18 cellular contexts compared by ENCODE assay signal in genomic region chr15:44034933-44035624, GRCh38.
A peak's percentile ranks its signal among the peaks of the same experiment; 100 is the strongest.
DNase-seq lines count a peak whose midpoint lies in the region; ATAC-seq and TF ChIP-seq lines count a peak whose summit lies in the region.
"Had no signal": no experiment of that assay in that cellular context is flagged by ENCODE, and none has a peak within 500 bp of the region (broad histone marks: within the 10 kb centered on the region; RNA-seq: fewer than 3 reads in every experiment).

No MANE protein-coding gene starts in this region.

- H3K9me3 Mint-ChIP-seq in activated T-helper 1 cell treated with anti-CD3 and anti-CD28 coated beads, Interleukin-12 subunit alpha, Interleukin-12 subunit beta, Interleukin-2, Interleukin-4 antibody, amounts not matched to agents 30 ng/mL and 10 ng/mL and 1 ng/mL, durations not matched to agents 14 hours and 24 hours and 36 hours, result no peaks in the 10 kb centered on the region

- H3K4me1 ChIP-seq in GM23248 (ENCODE audit: insufficient read depth), result peaks cover 35% of the 10 kb centered on the region
- H3K4me1 ChIP-seq: lower lobe of right lung, pancreas had no signal

- no peak for TF ChIP-seq CTCF in fibroblast of mammary gland (conservative IDR thresholded peaks at IDR 0.05; ENCODE audit: control insufficient read depth, insufficient read depth, low read depth, low read length)

- peaks cover 7% of the 10 kb centered on the region for H3K27me3 Mint-ChIP-seq in activated T-helper 1 cell treated with anti-CD3 and anti-CD28 coated beads, Interleukin-12 subunit alpha, Interleukin-12 subunit beta, Interleukin-2, Interleukin-4 antibody, amounts not matched to agents 30 ng/mL and 10 ng/mL and 1 ng/mL, durations not matched to agents 14 hours and 24 hours and 36 hours (ENCODE audit: insufficient read depth)

- DNase-seq in GM23248, result peak; percentile 92
- DNase-seq in fibroblast of mammary gland (ENCODE audit: low read depth), result peak; percentile 88
- DNase-seq in pulmonary artery endothelial cell (ENCODE audit: low read depth, low spot score), result peak; percentile 69
- no peak for DNase-seq in activated CD8-positive, alpha-beta memory T cell treated with anti-CD3 and anti-CD28 coated beads, Interleukin-2, amount 50 U/mL, for 48 hours
- no peak for DNase-seq in NCI-H2227 (lab: John Stamatoyannopoulos, UW; ENCODE audit: unreplicated experiment)
- no peak for DNase-seq in activated T-helper 1 cell treated with anti-CD3 and anti-CD28 coated beads, Interleukin-12 subunit alpha, Interleukin-12 subunit beta, Interleukin-2, Interleukin-4 antibody, amounts not matched to agents 30 ng/mL and 10 ng/mL and 1 ng/mL, durations not matched to agents 14 hours and 24 hours and 36 hours (ENCODE audit: low spot score)
- DNase-seq: activated B cell treated with CpG ODN at 0.5 μM for 24 hours; activated T-cell treated with anti-CD3 and anti-CD28 coated beads, Interleukin-2, amount 50 U/mL, for 1 hour; COR-L47; glutamatergic neuron; lower lobe of right lung; pancreas; stimulated activated CD4-positive, alpha-beta T cell treated with anti-CD3 and anti-CD28 coated beads, Interleukin-4, amount 100 ng/mL, for 1 hour; stimulated activated naive CD8-positive, alpha-beta T cell treated with anti-CD3 and anti-CD28 coated beads, Interleukin-15, Interleukin-2, amounts not matched to agents 100 U/mL and 50 U/mL, for 24 hours had no signal

- no peaks in the 10 kb centered on the region for H3K27me3 ChIP-seq in GM23248 (replicated peaks; ENCODE audit: insufficient read depth)
- H3K27me3 ChIP-seq: pancreas, SJSA1 had no signal

- H3K9me3 ChIP-seq in GM23248 (ENCODE audit: low read depth), result no peaks in the 10 kb centered on the region
- H3K9me3 ChIP-seq: lower lobe of right lung, pancreas, SJSA1 had no signal

- ATAC-seq in SK-N-SH treated with all-trans-retinoic acid at 6 μM for 48 hours (peak; percentile 81), HG03139 (IDR thresholded peaks at IDR 0.05; ENCODE audit: unreplicated experiment) (no peak)
- ATAC-seq: lower lobe of right lung; stimulated activated naive CD8-positive, alpha-beta T cell treated with anti-CD3 and anti-CD28 coated beads, Interleukin-15, Interleukin-2, amounts not matched to agents 100 U/mL and 50 U/mL, for 24 hours had no signal

- in situ Hi-C loops in GM23248 (cut with MboI), result no loop called here

- H3K36me3 Mint-ChIP-seq in activated T-helper 1 cell treated with anti-CD3 and anti-CD28 coated beads, Interleukin-12 subunit alpha, Interleukin-12 subunit beta, Interleukin-2, Interleukin-4 antibody, amounts not matched to agents 30 ng/mL and 10 ng/mL and 1 ng/mL, durations not matched to agents 14 hours and 24 hours and 36 hours (ENCODE audit: low read depth), result no peaks in the 10 kb centered on the region

- H3K9me2 ChIP-seq in GM23248 (ENCODE audit: insufficient read depth), result no peaks in the 10 kb centered on the region

- no peak overlapping the region for H2AFZ ChIP-seq in GM23248

- WGBS in GM23248 (ENCODE audit: low coverage in 1 of 2, low lambda C conversion rate in 2 of 2, missing lambda C conversion rate in 2 of 2), 2 experiments, result 29 to 30% methylated on average over 3 of the region's 3 CpGs

- H3K9ac ChIP-seq in GM23248, result no peak overlapping the region

- peak overlapping the region; percentile 30 for H3K4me2 ChIP-seq in GM23248 (ENCODE audit: unreplicated experiment)

- no peaks in the 10 kb centered on the region for H3K36me3 ChIP-seq in GM23248 (ENCODE audit: low read depth)
- H3K36me3 ChIP-seq: lower lobe of right lung, pancreas, SJSA1 had no signal

- no peaks in the 10 kb centered on the region for H3K4me1 Mint-ChIP-seq in activated T-helper 1 cell treated with anti-CD3 and anti-CD28 coated beads, Interleukin-12 subunit alpha, Interleukin-12 subunit beta, Interleukin-2, Interleukin-4 antibody, amounts not matched to agents 30 ng/mL and 10 ng/mL and 1 ng/mL, durations not matched to agents 14 hours and 24 hours and 36 hours (ENCODE audit: low read depth)
- H3K4me1 Mint-ChIP-seq: activated B cell treated with CpG ODN at 0.5 μM for 24 hours; central memory CD8-positive, alpha-beta T cell had no signal

- H3K27ac Mint-ChIP-seq in activated T-helper 1 cell treated with anti-CD3 and anti-CD28 coated beads, Interleukin-12 subunit alpha, Interleukin-12 subunit beta, Interleukin-2, Interleukin-4 antibody, amounts not matched to agents 30 ng/mL and 10 ng/mL and 1 ng/mL, durations not matched to agents 14 hours and 24 hours and 36 hours, result no peak overlapping the region
- H3K27ac Mint-ChIP-seq: activated B cell treated with CpG ODN at 0.5 μM for 24 hours had no signal

- peaks cover 29% of the 10 kb centered on the region for H3F3A ChIP-seq in GM23248 (ENCODE audit: insufficient read depth)

- 0 out of 2 replicates have a peak overlapping the region, but pooled peaks have one; percentile 8 for H3K27ac ChIP-seq in GM23248
- H3K27ac ChIP-seq: lower lobe of right lung, pancreas, SJSA1 had no signal

- H3K4me3 Mint-ChIP-seq in activated T-helper 1 cell treated with anti-CD3 and anti-CD28 coated beads, Interleukin-12 subunit alpha, Interleukin-12 subunit beta, Interleukin-2, Interleukin-4 antibody, amounts not matched to agents 30 ng/mL and 10 ng/mL and 1 ng/mL, durations not matched to agents 14 hours and 24 hours and 36 hours, result no peak overlapping the region
- H3K4me3 Mint-ChIP-seq: activated B cell treated with CpG ODN at 0.5 μM for 24 hours; central memory CD8-positive, alpha-beta T cell had no signal

- H4K20me1 ChIP-seq in GM23248 (ENCODE audit: insufficient read depth), result no peaks in the 10 kb centered on the region

- H3K4me3 ChIP-seq in GM23248 (no peak overlapping the region), fibroblast of mammary gland (ENCODE audit: control insufficient read depth, low read depth, low read length) (no peak overlapping the region)
- H3K4me3 ChIP-seq: lower lobe of right lung, pancreas, SJSA1 had no signal

- no peaks in the 10 kb centered on the region for H3K79me2 ChIP-seq in GM23248 (ENCODE audit: insufficient read depth)

- intact Hi-C loops in activated T-helper 1 cell treated with anti-CD3 and anti-CD28 coated beads, Interleukin-12 subunit alpha, Interleukin-12 subunit beta, Interleukin-2, Interleukin-4 antibody, amounts not matched to agents 30 ng/mL and 10 ng/mL and 1 ng/mL, durations not matched to agents 14 hours and 24 hours and 36 hours (cut with micrococcal nuclease), result no loop called here

TF ChIP-seq in SK-N-SH treated with all-trans-retinoic acid at 6 μM for 48 hours, 23 proteins besides CTCF, POLR2A, EP300 and RAD21:
- TF ChIP-seq TOX (CRISPR knock-in tag; IDR thresholded peaks at IDR 0.05; ENCODE audit: borderline replicate concordance) (no peak), ZFP3 (CRISPR knock-in tag; IDR thresholded peaks at IDR 0.05) (no peak), PPARA (CRISPR knock-in tag; IDR thresholded peaks at IDR 0.05; ENCODE audit: borderline replicate concordance) (no peak), ZC3H10 (CRISPR knock-in tag; IDR thresholded peaks at IDR 0.05) (no peak), ISL1 (CRISPR knock-in tag; IDR thresholded peaks at IDR 0.05) (no peak), TSHZ2 (CRISPR knock-in tag; IDR thresholded peaks at IDR 0.05) (no peak)

Comparison
In these comparisons a context has a peak if more than half of its experiments do, and no peak if none do; other contexts are left out.
1. DNase-seq: peak in GM23248 (single experiment), fibroblast of mammary gland (single experiment) and pulmonary artery endothelial cell (single experiment); none in activated CD8-positive, alpha-beta memory T cell treated with anti-CD3 and anti-CD28 coated beads, Interleukin-2, amount 50 U/mL, for 48 hours (single experiment), NCI-H2227 (single experiment) and activated T-helper 1 cell treated with anti-CD3 and anti-CD28 coated beads, Interleukin-12 subunit alpha, Interleukin-12 subunit beta, Interleukin-2, Interleukin-4 antibody, amounts not matched to agents 30 ng/mL and 10 ng/mL and 1 ng/mL, durations not matched to agents 14 hours and 24 hours and 36 hours (single experiment).